20 cellular contexts compared by ENCODE assay signal in genomic region chr5:72487151-72487550, GRCh38. TPM values are rescaled to one million over a fixed set of nuclear protein-coding genes. Genes with fewer than 3 reads are reported as not detected.
DNase-seq lines count a peak whose midpoint lies in the region; ATAC-seq and TF ChIP-seq lines count a peak whose summit lies in the region.
"Had no signal": no experiment of that assay in that cellular context is flagged by ENCODE, and none has a peak within 500 bp of the region (broad histone marks: within the 10 kb centered on the region; RNA-seq: fewer than 3 reads in every experiment).

No MANE protein-coding gene starts in this region.

- no peaks in the 10 kb centered on the region for H3K9me2 ChIP-seq in PC-9 (ENCODE audit: insufficient read depth)

- intact Hi-C loops in left ventricle myocardium inferior (cut with micrococcal nuclease): no loop called here
- intact Hi-C loops in Right ventricle myocardium inferior (cut with DNase I): no loop called here
- intact Hi-C loops in PC-9 (cut with micrococcal nuclease; ENCODE audit: unreplicated experiment): no loop called here
- intact Hi-C loops in head of caudate nucleus (cut with DNase I): no loop called here

- no peaks in the 10 kb centered on the region for H3K27me3 ChIP-seq in left ventricle myocardium inferior (ENCODE audit: low read depth)
- H3K27me3 ChIP-seq in PC-9 (ENCODE audit: insufficient read depth, low read depth): no peaks in the 10 kb centered on the region
- H3K27me3 ChIP-seq: MG63 had no signal

- no peak for TF ChIP-seq CTCF in left ventricle myocardium inferior (IDR thresholded peaks at IDR 0.05; ENCODE audit: borderline replicate concordance)
- no peak for TF ChIP-seq CTCF in PC-9 (conservative IDR thresholded peaks at IDR 0.05)

- H3K27ac ChIP-seq in left ventricle myocardium inferior (replicated peaks) (peak overlapping the region; percentile 54), PC-9 (peak overlapping the region; percentile 49)
- H3K27ac ChIP-seq: A549, SK-N-MC had no signal

- no peak overlapping the region for H3K4me3 ChIP-seq in left ventricle myocardium inferior
- no peak overlapping the region for H3K4me3 ChIP-seq in PC-9
- H3K4me3 ChIP-seq: A549, MG63, SK-N-MC had no signal

- H3K79me2 ChIP-seq in PC-9 (ENCODE audit: low read depth): no peaks in the 10 kb centered on the region

- H2AFZ ChIP-seq in PC-9: no peak overlapping the region

- peaks cover 13% of the 10 kb centered on the region for H3F3A ChIP-seq in PC-9 (ENCODE audit: insufficient read depth, low read depth)

- peak overlapping the region; percentile 37; the same call in 1 of the 2 replicates for H3K4me2 ChIP-seq in PC-9
- H3K4me2 ChIP-seq: A549 had no signal

- peaks cover 33% of the 10 kb centered on the region for H3K4me1 ChIP-seq in left ventricle myocardium inferior
- H3K4me1 ChIP-seq in PC-9 (replicated peaks; ENCODE audit: insufficient read depth): peaks cover 28% of the 10 kb centered on the region
- H3K4me1 ChIP-seq: A549 had no signal

- H3K9me3 ChIP-seq in left ventricle myocardium inferior (replicated peaks) (peaks cover 5% of the 10 kb centered on the region), PC-9 (ENCODE audit: insufficient read depth, low read depth) (peaks cover 4% of the 10 kb centered on the region; the same call in 1 of the 2 replicates)
- H3K9me3 ChIP-seq: A549, MG63 had no signal

- BruUV-seq in PC-9 (replicated peaks; lab: Mats Ljungman, UMichigan): no TSS peak

- no peaks in the 10 kb centered on the region for H4K20me1 ChIP-seq in PC-9 (ENCODE audit: insufficient read depth)

- no peak for DNase-seq in left ventricle myocardium inferior
- no peak for DNase-seq in Right ventricle myocardium inferior (ENCODE audit: missing footprints)
- DNase-seq in PC-9: peak in 1 of 2 experiments; percentile 68
- DNase-seq in left kidney (ENCODE audit: low read depth, low spot score): peak; percentile 58
- DNase-seq in head of caudate nucleus: no peak
- no peak for DNase-seq in iPS-NIHi11 (ENCODE audit: low spot score)
- DNase-seq: COR-L47; GF-D8; KG1; MG63; NCI-H1105; NCI-H187; NCI-H524 treated with DMSO at 0.1 percent for 48 hours; NK-92 treated with Interleukin-12 subunit alpha and Interleukin-12 subunit beta, amount 100 ng/mL, for 24 hours; PC-3 had no signal

- H3K36me3 ChIP-seq in left ventricle myocardium inferior (no peaks in the 10 kb centered on the region), PC-9 (ENCODE audit: low read depth) (no peaks in the 10 kb centered on the region)
- H3K36me3 ChIP-seq: MG63 had no signal

- CTCF ChIA-PET in PC-9 (lab: Charles Lee): no interaction called here

- ATAC-seq in Right ventricle myocardium inferior (no peak), HG02763 (IDR thresholded peaks at IDR 0.05; ENCODE audit: unreplicated experiment) (no peak), GM18519 (IDR thresholded peaks at IDR 0.05; ENCODE audit: low FRiP score, unreplicated experiment) (no peak)
- ATAC-seq: A549, PC-3 had no signal

- POLR2A ChIA-PET in PC-9 (lab: Charles Lee; ENCODE audit: unreplicated experiment): no interaction called here

RNA-seq across cellular contexts. Expression of gene ZNF366, which starts 20.1 kb away (rescaled TPM):
- total RNA-seq in left ventricle myocardium inferior: 8.1 TPM
- total RNA-seq in Right ventricle myocardium inferior: 8.7 TPM
- 0.17 TPM in 1 of 2 replicates, not detected in the other for total RNA-seq in PC-9 (2021)
- total RNA-seq: H4, PC-3 had no signal
